Comparison of ENCODE assay signal across 8 cellular contexts in the genomic region with DNA sequence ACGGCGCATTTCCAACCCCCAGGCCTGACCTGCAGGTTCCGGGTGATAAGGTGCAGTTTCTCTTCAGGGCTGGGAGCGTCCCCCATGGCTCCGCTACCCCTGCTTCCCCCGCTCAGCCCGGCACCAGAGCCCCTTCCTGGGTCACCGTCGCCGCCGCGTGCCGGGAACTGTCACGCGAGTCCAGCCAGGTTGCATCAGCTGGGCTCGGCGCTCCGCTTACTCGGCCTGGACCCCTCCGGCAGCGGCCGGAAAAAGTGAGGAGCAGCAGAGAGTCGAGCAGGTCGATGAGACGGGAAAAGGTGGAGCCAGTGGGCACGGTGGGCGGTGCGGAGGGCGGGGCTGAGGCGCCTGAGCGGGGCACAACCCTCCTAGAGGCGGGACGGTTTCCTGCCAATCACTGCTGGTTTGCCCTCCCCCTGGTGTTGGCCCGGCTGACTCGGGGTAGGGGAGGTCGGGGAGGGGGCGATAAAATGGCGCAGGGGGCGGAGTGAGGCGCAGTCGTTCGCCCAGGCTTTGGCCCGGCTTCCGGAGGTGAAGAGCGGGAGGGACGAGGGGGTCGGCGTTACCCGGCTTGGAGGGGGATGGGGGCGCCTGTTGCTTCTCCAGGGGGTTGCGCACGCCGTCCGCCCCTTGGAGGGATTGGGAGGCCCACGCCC. TPM values are rescaled to one million over a fixed set of nuclear protein-coding genes. Genes with fewer than 3 reads are reported as not detected.
DNase-seq lines count a peak whose midpoint lies in the region; TF ChIP-seq lines count a peak whose summit lies in the region.

Gene S100PBP (plus strand): TSS at position 495 of the 656 bp plus-strand sequence. CDS start 8,447 bp downstream, outside the sequence.
Gene YARS1 (minus strand): TSS at position 200 of the 656 bp plus-strand sequence. CDS start 114 bp downstream, at position 86.

- peak; percentile 97 for DNase-seq in GF-D8 (lab: John Stamatoyannopoulos, UW)
- DNase-seq in HEK293T (ENCODE audit: extremely low spot score), result peak; percentile 100
- DNase-seq in MV-4-11 (lab: John Stamatoyannopoulos, UW), result peak; percentile 97
- peak; percentile 97 for DNase-seq in SK-MEL-5 (ENCODE audit: low read depth, low spot score)
- DNase-seq in activated naive CD4-positive, alpha-beta T cell treated with Interleukin-2 at 50 U/mL for 16 hours, result peak; percentile 100
- DNase-seq in foreskin melanocyte, result peak; percentile 96
- peak; percentile 98 for DNase-seq in neuronal stem cell (ENCODE audit: low spot score)

- H2BK12ac ChIP-seq in neuronal stem cell (ENCODE audit: low read length), result no peak within 1 kb of the TSS

- H3K23ac ChIP-seq in neuronal stem cell (ENCODE audit: low read depth, low read length, poor library complexity), result peak within 1 kb of the TSS; percentile 99

- peak within 1 kb of the TSS; percentile 98 for H2BK120ac ChIP-seq in neuronal stem cell (ENCODE audit: low read depth, low read length)

- H3K4me2 ChIP-seq in neuronal stem cell (ENCODE audit: insufficient read depth, low read length, poor library complexity, severe bottlenecking), result peak within 1 kb of the TSS; percentile 77

- peaks cover 4 to 5% of the 10 kb centered on the region in 2 donors for H3K4me1 ChIP-seq in neuronal stem cell (ENCODE audit: control insufficient read depth in 2 of 2, insufficient read depth in 1 of 2, low read depth in 1 of 2, low read length in 2 of 2)

- H3K14ac ChIP-seq in neuronal stem cell (ENCODE audit: low read length), result peak within 1 kb of the TSS; percentile 100

- in situ Hi-C loops in SK-MEL-5 (cut with HindIII; ENCODE audit: low pct_unique_long_range_greater_than_20kb, low sequenced_read_pairs), result no loop called here

- POLR2A ChIA-PET in HEK293T (lab: Yijun Ruan, JAX), result interaction anchor here (1.5 to 1.7 kb wide), 3 partner anchors 9 to 166 kb away, joined by 4 to 5 read pairs (median 4); partner anchors contain the start of gene RBBP4

- peak within 1 kb of the TSS; percentile 97 for H4K91ac ChIP-seq in neuronal stem cell (ENCODE audit: low read depth, low read length, poor library complexity)

- H3K4ac ChIP-seq in neuronal stem cell (ENCODE audit: low read length), result peak within 1 kb of the TSS; percentile 89

- WGBS in neuronal stem cell (ENCODE audit: extremely low coverage in 2 of 2, insufficient read length in 2 of 2, insufficient replicate concordance in 1 of 2), 2 donors, result no CpG with 5 or more reads among the region's 55 CpGs

- peak within 1 kb of the TSS; percentile 100 for H3K18ac ChIP-seq in neuronal stem cell (ENCODE audit: low read length)

- peak within 1 kb of the TSS; percentile 100 for H2BK5ac ChIP-seq in neuronal stem cell (ENCODE audit: low read length)

- TF ChIP-seq CTCF in subcutaneous adipose tissue (IDR thresholded peaks at IDR 0.05; ENCODE audit: low read depth), result no peak

- peak within 1 kb of the TSS; percentile 96 for H2AFZ ChIP-seq in neuronal stem cell (ENCODE audit: low read length)

- H3K27me3 ChIP-seq in neuronal stem cell (ENCODE audit: control insufficient read depth in 3 of 3, insufficient read depth in 3 of 3, low read depth in 1 of 3, low read length in 3 of 3), result no peaks in the 10 kb centered on the region

- peak within 1 kb of the TSS; percentile 100 for H2BK15ac ChIP-seq in neuronal stem cell (ENCODE audit: low read length)

- H2AK5ac ChIP-seq in neuronal stem cell (ENCODE audit: low read depth, low read length), result peak within 1 kb of the TSS; percentile 92

- peaks cover 3 to 36% of the 10 kb centered on the region in 2 donors for H3K36me3 ChIP-seq in neuronal stem cell (replicated peaks in 1 of 2; ENCODE audit: control insufficient read depth in 2 of 2, insufficient read depth in 2 of 2, low read length in 2 of 2)

- H4K8ac ChIP-seq in neuronal stem cell (ENCODE audit: low read depth, low read length), result peak within 1 kb of the TSS; percentile 99

- CTCF ChIA-PET in HEK293T (lab: Yijun Ruan, JAX), result interaction anchor here (1.2 kb wide), 1 partner anchor 43 kb away, joined by 3 read pairs; no protein-coding TSS in a partner anchor

- H3K4me3 ChIP-seq in neuronal stem cell (ENCODE audit: low read length in 2 of 2), result peak within 1 kb of the TSS; percentile 95

- H3K9ac ChIP-seq in neuronal stem cell (ENCODE audit: low read depth, low read length, poor library complexity), result peak within 1 kb of the TSS; percentile 100

- no peaks in the 10 kb centered on the region for H3K9me3 ChIP-seq in neuronal stem cell (replicated peaks in 1 of 2; ENCODE audit: control insufficient read depth in 2 of 2, insufficient read depth in 1 of 2, low read depth in 1 of 2, low read length in 2 of 2)

- H3K27ac ChIP-seq in neuronal stem cell (replicated peaks; ENCODE audit: low read length), result peak within 1 kb of the TSS; percentile 100

- H3K79me1 ChIP-seq in neuronal stem cell (ENCODE audit: low read depth, low read length), result peaks cover 4% of the 10 kb centered on the region

TF ChIP-seq in HEK293T, 16 proteins besides CTCF, POLR2A, EP300 and RAD21:
- TF ChIP-seq ZNF384 (IDR thresholded peaks at IDR 0.05), result peak; percentile 71; the same call in 1 of the 2 replicates
- TF ChIP-seq FOXK2 (IDR thresholded peaks at IDR 0.05), result no peak; the same call in 1 of the 2 replicates
- no peak for TF ChIP-seq BHLHE40 (IDR thresholded peaks at IDR 0.05; ENCODE audit: borderline replicate concordance)
- TF ChIP-seq ARNT (IDR thresholded peaks at IDR 0.05), result peak; percentile 98
- TF ChIP-seq SP1 (IDR thresholded peaks at IDR 0.05), result no peak
- peak; percentile 88 for TF ChIP-seq ELF4 (IDR thresholded peaks at IDR 0.05)
- TF ChIP-seq CTBP1 (IDR thresholded peaks at IDR 0.05; ENCODE audit: borderline replicate concordance), result peak; percentile 86; the same call in 1 of the 2 replicates
- peak; percentile 98 for TF ChIP-seq PKNOX1 (IDR thresholded peaks at IDR 0.05)
- peak; percentile 97 for TF ChIP-seq L3MBTL2 (conservative IDR thresholded peaks at IDR 0.05)
- no peak for TF ChIP-seq SUZ12 (IDR thresholded peaks at IDR 0.05)
- TF ChIP-seq LEF1 (IDR thresholded peaks at IDR 0.05; ENCODE audit: borderline replicate concordance), result 0 out of 2 replicates have a peak, but pooled peaks have one; percentile 45
- peak; percentile 88 for TF ChIP-seq FOXM1 (IDR thresholded peaks at IDR 0.05; ENCODE audit: borderline replicate concordance)
- TF ChIP-seq HDGF (IDR thresholded peaks at IDR 0.05; ENCODE audit: borderline replicate concordance), result peak; percentile 8; the same call in 1 of the 2 replicates
- TF ChIP-seq TARDBP (IDR thresholded peaks at IDR 0.05), result peak; percentile 74
TF ChIP-seq in HEK293T: peak in this region for 10.

RNA-seq across cellular contexts. Expression of gene S100PBP, which starts in this region (rescaled TPM):
- 16.9 and 21.3 TPM in 2 replicates for total RNA-seq in SK-MEL-5 (2014; rRNA removed; shearing (Covaris generic))
- polyA plus RNA-seq in SK-MEL-5 (2015; cell fraction: cytosol; rRNA removed), result 13.4 and 13.6 TPM in 2 replicates
- polyA plus RNA-seq in SK-MEL-5 (2015; cell fraction: nucleus; rRNA removed), result 57.3 and 97.6 TPM in 2 replicates
- 23.3 TPM for polyA plus RNA-seq in neuronal stem cell (2013, experiment 1 of 2)
- 25.6 TPM for polyA plus RNA-seq in neuronal stem cell (2013, experiment 2 of 2)
- 10 to 100 TPM; 21.2 to 46.6 (median 37.3) TPM for total RNA-seq in subcutaneous adipose tissue

RNA-seq across cellular contexts. Expression of gene YARS1, which starts in this region (rescaled TPM):
- 137 and 153 TPM in 2 replicates for total RNA-seq in SK-MEL-5 (2014; rRNA removed; shearing (Covaris generic))
- 193 and 232 TPM in 2 replicates for polyA plus RNA-seq in SK-MEL-5 (2015; cell fraction: cytosol; rRNA removed)
- 254 and 269 TPM in 2 replicates for polyA plus RNA-seq in SK-MEL-5 (2015; cell fraction: nucleus; rRNA removed)
- 47.5 TPM for polyA plus RNA-seq in neuronal stem cell (2013, experiment 1 of 2)
- polyA plus RNA-seq in neuronal stem cell (2013, experiment 2 of 2), result 49.0 TPM
- total RNA-seq in subcutaneous adipose tissue, result 10 to 100 TPM; 36.6 to 67.7 (median 42.4) TPM

Comparison
In these comparisons a context has a peak if more than half of its experiments do, and no peak if none do; other contexts are left out.
1. Peak in every context shown above with its lines: DNase-seq, H3K4me3 ChIP-seq and H3K27ac ChIP-seq.